In the genomic region with DNA sequence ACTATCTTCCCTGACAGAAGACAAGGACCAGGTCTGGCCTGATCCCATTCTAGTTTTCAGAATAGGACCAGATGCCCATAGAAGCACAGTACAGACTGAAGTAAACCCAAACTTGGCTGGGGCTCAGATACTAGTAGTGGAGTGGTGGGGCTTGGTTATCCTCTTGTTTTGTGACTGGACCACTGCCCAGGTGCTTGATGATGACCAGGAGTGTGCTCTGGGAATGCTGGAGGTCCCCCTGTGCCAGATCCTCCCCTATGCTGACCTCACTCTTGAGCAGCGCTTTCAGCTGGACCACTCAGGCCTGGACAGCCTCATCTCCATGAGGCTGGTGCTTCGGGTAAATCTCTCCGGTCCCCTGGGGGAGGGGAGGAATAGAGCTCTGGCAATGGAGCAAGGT, we compare ENCODE assay signal across 16 cellular contexts. TPM values are rescaled to one million over a fixed set of nuclear protein-coding genes. Genes with fewer than 3 reads are reported as not detected.
"Had no signal": no experiment of that assay in that cellular context is flagged by ENCODE, and none has a peak within 500 bp of the region (broad histone marks: within the 10 kb centered on the region; RNA-seq: fewer than 3 reads in every experiment).

No MANE protein-coding gene starts in this region.

- DNase-seq: activated CD4-positive, alpha-beta T cell treated with anti-CD3 and anti-CD28 coated beads for 4 hours; activated CD8-positive, alpha-beta memory T cell treated with anti-CD3 and anti-CD28 coated beads, Interleukin-2, amount 50 U/mL, for 48 hours; activated CD8-positive, alpha-beta T cell treated with anti-CD3 and anti-CD28 coated beads, Interleukin-2, amount 10 ng/mL, durations not matched to agents 7 days and 5 days; activated naive CD4-positive, alpha-beta T cell treated with Interleukin-2 at 50 U/mL for 16 hours; cortex of kidney; effector CD8-positive, alpha-beta T cell; naive B cell; posterior cingulate gyrus; stimulated activated CD4-positive, alpha-beta T cell treated with anti-CD3 and anti-CD28 coated beads, Interleukin-12 subunit alpha, Interleukin-12 subunit beta, amount 100 ng/mL, for 4 hours; stimulated activated naive CD8-positive, alpha-beta T cell treated with anti-CD3 and anti-CD28 coated beads, Interleukin-15, Interleukin-2, amounts not matched to agents 100 U/mL and 50 U/mL, for 24 hours; T-helper 1 cell; testis had no signal

- H3K9me3 ChIP-seq: testis, vagina had no signal

- H3K36me3 ChIP-seq: cardiac muscle cell, vagina had no signal

- H3K27me3 ChIP-seq: cardiac muscle cell, testis, vagina had no signal

- H3K4me3 ChIP-seq: cardiac muscle cell, SK-N-MC, testis, vagina had no signal

- ATAC-seq: activated CD8-positive, alpha-beta T cell treated with anti-CD3 and anti-CD28 coated beads, Interleukin-2, amount 10 ng/mL, durations not matched to agents 7 days and 5 days; stimulated activated naive CD8-positive, alpha-beta T cell treated with anti-CD3 and anti-CD28 coated beads, Interleukin-15, Interleukin-2, amounts not matched to agents 100 U/mL and 50 U/mL, for 24 hours had no signal

- H3K27ac ChIP-seq: cardiac muscle cell, SK-N-MC, testis, vagina had no signal

- H3K4me1 ChIP-seq: testis had no signal

RNA-seq across cellular contexts. Expression of a gene that starts 36.3 kb away (rescaled TPM):
- total RNA-seq: glomerular endothelial cell had no signal
